ENCODE assay signal across 1 cellular context in genomic region chr2:132632000-132632649, GRCh38.
TF ChIP-seq lines count a peak whose summit lies in the region.

No MANE protein-coding gene starts in this region.

TF ChIP-seq in GM23338, 12 proteins besides CTCF, POLR2A, EP300 and RAD21 (continued from another document):
- TF ChIP-seq ETS1 (IDR thresholded peaks at IDR 0.05) (no peak), POLR2AphosphoS5 (IDR thresholded peaks at IDR 0.05; ENCODE audit: low read depth) (no peak), EZH2 (IDR thresholded peaks at IDR 0.05; ENCODE audit: low read depth, unreplicated experiment) (no peak), EZH2phosphoT487 (IDR thresholded peaks at IDR 0.05; ENCODE audit: unreplicated experiment) (no peak), JUNB (IDR thresholded peaks at IDR 0.05; ENCODE audit: unreplicated experiment) (no peak), CREB1 (CRISPR knock-in tag; IDR thresholded peaks at IDR 0.05; ENCODE audit: low read depth) (no peak), ZNF114 (CRISPR knock-in tag; IDR thresholded peaks at IDR 0.05) (no peak), STAT1 (IDR thresholded peaks at IDR 0.05; ENCODE audit: unreplicated experiment) (no peak), ZNF331 (CRISPR knock-in tag; IDR thresholded peaks at IDR 0.05; ENCODE audit: low read depth) (no peak), NANOG (IDR thresholded peaks at IDR 0.05; ENCODE audit: borderline replicate concordance) (no peak)
- TF ChIP-seq, protein P1, sequence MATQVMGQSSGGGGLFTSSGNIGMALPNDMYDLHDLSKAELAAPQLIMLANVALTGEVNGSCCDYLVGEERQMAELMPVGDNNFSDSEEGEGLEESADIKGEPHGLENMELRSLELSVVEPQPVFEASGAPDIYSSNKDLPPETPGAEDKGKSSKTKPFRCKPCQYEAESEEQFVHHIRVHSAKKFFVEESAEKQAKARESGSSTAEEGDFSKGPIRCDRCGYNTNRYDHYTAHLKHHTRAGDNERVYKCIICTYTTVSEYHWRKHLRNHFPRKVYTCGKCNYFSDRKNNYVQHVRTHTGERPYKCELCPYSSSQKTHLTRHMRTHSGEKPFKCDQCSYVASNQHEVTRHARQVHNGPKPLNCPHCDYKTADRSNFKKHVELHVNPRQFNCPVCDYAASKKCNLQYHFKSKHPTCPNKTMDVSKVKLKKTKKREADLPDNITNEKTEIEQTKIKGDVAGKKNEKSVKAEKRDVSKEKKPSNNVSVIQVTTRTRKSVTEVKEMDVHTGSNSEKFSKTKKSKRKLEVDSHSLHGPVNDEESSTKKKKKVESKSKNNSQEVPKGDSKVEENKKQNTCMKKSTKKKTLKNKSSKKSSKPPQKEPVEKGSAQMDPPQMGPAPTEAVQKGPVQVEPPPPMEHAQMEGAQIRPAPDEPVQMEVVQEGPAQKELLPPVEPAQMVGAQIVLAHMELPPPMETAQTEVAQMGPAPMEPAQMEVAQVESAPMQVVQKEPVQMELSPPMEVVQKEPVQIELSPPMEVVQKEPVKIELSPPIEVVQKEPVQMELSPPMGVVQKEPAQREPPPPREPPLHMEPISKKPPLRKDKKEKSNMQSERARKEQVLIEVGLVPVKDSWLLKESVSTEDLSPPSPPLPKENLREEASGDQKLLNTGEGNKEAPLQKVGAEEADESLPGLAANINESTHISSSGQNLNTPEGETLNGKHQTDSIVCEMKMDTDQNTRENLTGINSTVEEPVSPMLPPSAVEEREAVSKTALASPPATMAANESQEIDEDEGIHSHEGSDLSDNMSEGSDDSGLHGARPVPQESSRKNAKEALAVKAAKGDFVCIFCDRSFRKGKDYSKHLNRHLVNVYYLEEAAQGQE (IDR thresholded peaks at IDR 0.05; ENCODE audit: unreplicated experiment), result no peak
TF ChIP-seq in GM23338: peak in this region for 0.
